ENCODE assay signal across 30 cellular contexts in the genomic region with DNA sequence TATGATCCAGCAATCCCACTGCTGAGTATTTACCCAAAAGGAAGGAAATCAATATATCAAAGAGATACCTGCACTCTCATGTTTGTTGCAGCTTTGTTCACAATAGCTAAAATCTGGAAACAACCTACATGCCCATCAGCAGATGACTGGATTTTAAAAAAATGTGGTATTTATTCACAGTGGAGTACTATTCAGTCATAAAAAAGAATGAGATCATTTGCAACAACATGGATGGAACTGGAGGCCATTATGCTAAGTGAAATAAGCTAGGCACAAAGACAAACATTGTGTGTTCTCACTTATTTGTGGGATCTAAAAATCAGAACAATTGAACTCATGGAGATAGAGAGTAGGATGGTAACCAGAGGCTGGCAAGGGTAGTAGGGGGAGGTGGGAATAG.
"Had no signal": no experiment of that assay in that cellular context is flagged by ENCODE, and none has a peak within 500 bp of the region (broad histone marks: within the 10 kb centered on the region; RNA-seq: fewer than 3 reads in every experiment).

No MANE protein-coding gene starts in this region.

- H3K36me3 ChIP-seq: adrenal gland had no signal

- FAIRE-seq: colon had no signal

- H3K4me3 ChIP-seq: adrenal gland, body of pancreas, esophagus muscularis mucosa, gastroesophageal sphincter had no signal

- ATAC-seq: activated CD4-positive, alpha-beta T cell treated with anti-CD3 and anti-CD28 coated beads for 36 hours; activated CD8-positive, alpha-beta T cell treated with anti-CD3 and anti-CD28 coated beads, Interleukin-2, amount 10 ng/mL, durations not matched to agents 7 days and 5 days; body of pancreas; effector memory CD8-positive, alpha-beta T cell; foreskin keratinocyte; gastroesophageal sphincter; T-helper 17 cell had no signal

- H3K4me1 ChIP-seq: foreskin keratinocyte, gastroesophageal sphincter had no signal

- H3K27me3 ChIP-seq: adrenal gland, body of pancreas, esophagus muscularis mucosa, foreskin keratinocyte, gastroesophageal sphincter had no signal

- H3K9me3 ChIP-seq: adrenal gland, body of pancreas, esophagus muscularis mucosa, gastroesophageal sphincter had no signal

- DNase-seq: activated CD4-positive, alpha-beta memory T cell treated with anti-CD3 and anti-CD28 coated beads for 36 hours; activated CD4-positive, alpha-beta T cell treated with anti-CD3 and anti-CD28 coated beads for 36 hours; activated CD4-positive, alpha-beta T cell treated with anti-CD3 and anti-CD28 coated beads, Interleukin-2, amount 10 ng/mL, durations not matched to agents 24 days and 14 days; activated CD4-positive, CD25-positive, alpha-beta regulatory T cell; activated CD4-positive, CD25-positive, alpha-beta regulatory T cell treated with anti-CD3 and anti-CD28 coated beads, Interleukin-2, amount 50 U/mL, for 72 hours; activated CD8-positive, alpha-beta memory T cell treated with anti-CD3 and anti-CD28 coated beads, Interleukin-2, amount 10 ng/mL, durations not matched to agents 7 days and 5 days; activated CD8-positive, alpha-beta memory T cell treated with anti-CD3 and anti-CD28 coated beads, Interleukin-2, amount 50 U/mL, for 4 hours; activated CD8-positive, alpha-beta T cell treated with anti-CD3 and anti-CD28 coated beads, Interleukin-2, amount 10 ng/mL, durations not matched to agents 7 days and 5 days; activated effector memory CD4-positive, alpha-beta T cell treated with anti-CD3 and anti-CD28 coated beads, Interleukin-2, amount 50 U/mL, for 16 hours; activated naive CD4-positive, alpha-beta T cell treated with anti-CD3 and anti-CD28 coated beads for 36 hours; activated naive CD8-positive, alpha-beta T cell treated with anti-CD3 and anti-CD28 coated beads for 36 hours; activated naive CD8-positive, alpha-beta T cell treated with anti-CD3 and anti-CD28 coated beads, Interleukin-2, amount 50 U/mL, for 24 hours; activated T-cell treated with anti-CD3 and anti-CD28 coated beads, Interleukin-2, amount 50 U/mL, for 1 hour; activated T-cell treated with anti-CD3 and anti-CD28 coated beads, Interleukin-2, amount 50 U/mL, for 48 hours; adrenal gland; amygdala; aorta; body of pancreas; caudate nucleus; cortex of kidney; dermis blood vessel endothelial cell; effector CD4-positive, alpha-beta T cell; effector memory CD8-positive, alpha-beta T cell; erythroblast; foreskin keratinocyte; T-helper 17 cell; T1000 had no signal

- H3K27ac ChIP-seq: adrenal gland, esophagus muscularis mucosa, foreskin keratinocyte, gastroesophageal sphincter had no signal
